Comparison of ENCODE assay signal across 18 cellular contexts in genomic region chr3:45057557-45057956, GRCh38. TPM values are rescaled to one million over a fixed set of nuclear protein-coding genes. Genes with fewer than 3 reads are reported as not detected.
A peak's percentile ranks its signal among the peaks of the same experiment; 100 is the strongest.
DNase-seq lines count a peak whose midpoint lies in the region; ATAC-seq, FAIRE-seq and TF ChIP-seq lines count a peak whose summit lies in the region.
"Had no signal": no experiment of that assay in that cellular context is flagged by ENCODE, and none has a peak within 500 bp of the region (broad histone marks: within the 10 kb centered on the region; RNA-seq: fewer than 3 reads in every experiment).

No MANE protein-coding gene starts in this region.

- DNase-seq in right atrium auricular region (ENCODE audit: low spot score) (no peak), right cardiac atrium (no peak), RCC 7860 (ENCODE audit: low spot score) (peak; percentile 36), esophagus muscularis mucosa (ENCODE audit: extremely low spot score) (no peak), transverse colon (no peak), GOT3 (lab: John Stamatoyannopoulos, UW) (no peak), occipital lobe (lab: John Stamatoyannopoulos, UW) (no peak), GM13977 (ENCODE audit: low spot score) (no peak)
- DNase-seq: activated CD4-positive, alpha-beta T cell treated with anti-CD3 and anti-CD28 coated beads, Interleukin-2, amount 10 ng/mL, durations not matched to agents 7 days and 5 days; colonic mucosa; SHP77 treated with DMSO at 0.1 percent for 48 hours; T-helper 9 cell had no signal

- H3K4me1 ChIP-seq in right atrium auricular region (peaks cover 0 to 18% of the 10 kb centered on the region in 2 donors), right cardiac atrium (ENCODE audit: control insufficient read depth, insufficient read depth, low read length) (peaks cover 3% of the 10 kb centered on the region), esophagus muscularis mucosa (peaks cover 20 to 64% (median 54%) of the 10 kb centered on the region in 4 donors), transverse colon (peaks cover 3 to 28% (median 21%) of the 10 kb centered on the region in 4 donors)
- H3K4me1 ChIP-seq: colonic mucosa had no signal

- in situ Hi-C loops in transverse colon (cut with MboI; ENCODE audit: low pct_ligation_motif_present in 1 of 4, low pct_unique_long_range_greater_than_20kb in 1 of 4, low sequenced_read_pairs in 3 of 4) = no loop called here
- in situ Hi-C loops in GM13977 (cut with MboI; ENCODE audit: low pct_unique_long_range_greater_than_20kb, low sequenced_read_pairs, unreplicated experiment) = no loop called here

- intact Hi-C loops in right cardiac atrium (cut with DNase I) (no loop called here), esophagus muscularis mucosa (cut with DNase I) (loop anchor here (5.0 kb wide), 1 partner anchor 60 kb away; no protein-coding TSS in a partner anchor), transverse colon (cut with DNase I; ENCODE audit: low total_unique reads) (no loop called here)

- H3K4me3 ChIP-seq in right atrium auricular region (no peak overlapping the region), right cardiac atrium (ENCODE audit: low read length) (no peak overlapping the region), esophagus muscularis mucosa (no peak overlapping the region), transverse colon (no peak overlapping the region)
- H3K4me3 ChIP-seq: colonic mucosa, neural progenitor cell had no signal

- TF ChIP-seq CTCF in right atrium auricular region (IDR thresholded peaks at IDR 0.05) (no peak), esophagus muscularis mucosa (IDR thresholded peaks at IDR 0.05) (no peak), transverse colon (IDR thresholded peaks at IDR 0.05) (no peak), GM13977 (IDR thresholded peaks at IDR 0.05; ENCODE audit: extremely low read depth, insufficient read depth, missing control alignments) (no peak)

- H3K9me3 ChIP-seq in right atrium auricular region (no peaks in the 10 kb centered on the region), right cardiac atrium (ENCODE audit: control insufficient read depth, low read length) (no peaks in the 10 kb centered on the region), esophagus muscularis mucosa (no peaks in the 10 kb centered on the region), transverse colon (no peaks in the 10 kb centered on the region)
- H3K9me3 ChIP-seq: colonic mucosa had no signal

- TF ChIP-seq POLR2A in esophagus muscularis mucosa (IDR thresholded peaks at IDR 0.05; ENCODE audit: low read depth) (no peak), transverse colon (IDR thresholded peaks at IDR 0.05) (no peak)

- no peak for FAIRE-seq in RCC 7860 (lab: Jason Lieb, UNC)
- FAIRE-seq: astrocyte, G401.6, H54 had no signal

- H3K36me3 ChIP-seq in right atrium auricular region (no peaks in the 10 kb centered on the region), esophagus muscularis mucosa (no peaks in the 10 kb centered on the region), transverse colon (no peaks in the 10 kb centered on the region)
- H3K36me3 ChIP-seq: colonic mucosa, neural progenitor cell had no signal

- H3K27ac ChIP-seq in right atrium auricular region = peak overlapping the region; percentile 32 to 73
- no peak overlapping the region for H3K27ac ChIP-seq in right cardiac atrium (ENCODE audit: low read length)
- H3K27ac ChIP-seq in esophagus muscularis mucosa (replicated peaks in 1 of 4) = peak overlapping the region; percentile 69 to 85 (median 80)
- H3K27ac ChIP-seq in transverse colon = peak overlapping the region; percentile 32 to 66 (median 47)
- H3K27ac ChIP-seq: neural progenitor cell had no signal

- 90% methylated on average over 3 of the region's 3 CpGs for WGBS in right cardiac atrium
- WGBS in esophagus muscularis mucosa = 80% methylated on average over 3 of the region's 3 CpGs
- WGBS in transverse colon (ENCODE audit: low coverage in 1 of 2), 2 donors = 66 to 76% methylated on average over 2 to 3 of the region's 3 CpGs

- TF ChIP-seq EP300 in esophagus muscularis mucosa (IDR thresholded peaks at IDR 0.05) (no peak), transverse colon (IDR thresholded peaks at IDR 0.05; ENCODE audit: low read depth) (no peak)

- H3K27me3 ChIP-seq in right atrium auricular region (no peaks in the 10 kb centered on the region), right cardiac atrium (ENCODE audit: control insufficient read depth, insufficient read depth) (no peaks in the 10 kb centered on the region), esophagus muscularis mucosa (no peaks in the 10 kb centered on the region), transverse colon (no peaks in the 10 kb centered on the region)
- H3K27me3 ChIP-seq: colonic mucosa had no signal

- ATAC-seq in right cardiac atrium = no peak
- ATAC-seq: stimulated activated memory B cell treated with anti-CD40 and anti-IgM and Interleukin-4, amounts not matched to agents 10 μg/mL and 1 μg/mL and 100 μg/mL, for 72 hours had no signal

RNA-seq across cellular contexts. Expression of gene CLEC3B, which starts 31.5 kb away (rescaled TPM):
- total RNA-seq in right atrium auricular region = 100 to 1,000 TPM; 138 to 180 TPM
- total RNA-seq in right cardiac atrium = 100 to 1,000 TPM; 133 to 170 (median 160) TPM
- 451 TPM for polyA plus RNA-seq in right cardiac atrium
- total RNA-seq in esophagus muscularis mucosa = 100 to 1,000 TPM in 1 of 4 donors, 10 to 100 TPM in 3; 47.1 to 144 (median 75.1) TPM
- total RNA-seq in transverse colon = 10 to 100 TPM in 3 of 4 donors, 1 to 10 TPM in 1; 6.0 to 70.7 (median 16.4) TPM
- total RNA-seq in occipital lobe = 26.0 TPM
- total RNA-seq: glomerular endothelial cell had no signal
